In the genomic region with DNA sequence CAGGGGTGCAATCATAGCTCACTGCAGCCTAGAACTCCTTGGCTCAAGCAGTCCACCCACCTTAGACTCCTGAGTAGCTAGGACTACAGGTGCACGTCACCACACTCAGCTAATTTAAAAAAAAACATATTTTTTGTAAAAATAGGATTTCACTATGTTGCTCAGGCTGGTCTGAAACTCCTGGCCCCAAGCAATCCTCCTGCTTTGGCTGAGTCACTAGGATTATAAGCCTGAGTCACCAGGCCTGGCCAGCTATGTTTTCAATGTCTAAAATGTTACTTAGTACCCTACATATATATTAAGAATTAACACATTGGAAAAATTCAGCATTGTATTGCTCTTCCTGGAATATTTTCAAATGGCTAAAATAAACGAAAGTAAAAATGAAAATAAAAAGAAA, we compare ENCODE assay signal across 25 cellular contexts. TPM values are rescaled to one million over a fixed set of nuclear protein-coding genes. Genes with fewer than 3 reads are reported as not detected.
DNase-seq lines count a peak whose midpoint lies in the region; TF ChIP-seq lines count a peak whose summit lies in the region.
"Had no signal": no experiment of that assay in that cellular context is flagged by ENCODE, and none has a peak within 500 bp of the region (broad histone marks: within the 10 kb centered on the region; RNA-seq: fewer than 3 reads in every experiment).

No MANE protein-coding gene starts in this region.

- no peaks in the 10 kb centered on the region for H3K9me3 ChIP-seq in PC-9 (ENCODE audit: insufficient read depth, low read depth)
- H3K9me3 ChIP-seq: neutrophil had no signal

- CTCF ChIA-PET in PC-9 (lab: Charles Lee): no interaction called here

- DNase-seq in GM04504 (ENCODE audit: low read depth) (peak; percentile 6), OCI-M1 (lab: John Stamatoyannopoulos, UW) (peak; percentile 31), epithelial cell of esophagus (ENCODE audit: low read depth) (peak; percentile 58), renal cortical epithelial cell (ENCODE audit: low read depth) (peak; percentile 26), PC-9 (no peak), NCI-H2107 treated with DMSO at 0.1 percent for 48 hours (lab: John Stamatoyannopoulos, UW; ENCODE audit: unreplicated experiment) (no peak), NCI-H1092 (lab: John Stamatoyannopoulos, UW) (no peak)
- DNase-seq: activated B cell treated with CpG ODN at 0.5 μM for 24 hours; activated gamma-delta T cell; anterior cingulate cortex; DMS79; hypothalamus; KG1; left colon; NCI-H1436 treated with DMSO at 0.1 percent for 48 hours; NCI-H345; stimulated activated CD4-positive, alpha-beta T cell treated with anti-CD3 and anti-CD28 coated beads, Interleukin-2, amount 100 ng/mL, for 24 hours had no signal

- no peaks in the 10 kb centered on the region for H3K9me2 ChIP-seq in PC-9 (ENCODE audit: insufficient read depth)

- no peaks in the 10 kb centered on the region for H3K27me3 ChIP-seq in PC-9 (ENCODE audit: insufficient read depth, low read depth)
- H3K27me3 ChIP-seq: neutrophil had no signal

- H3K4me3 ChIP-seq in epithelial cell of esophagus (ENCODE audit: low read length): no peak overlapping the region
- no peak overlapping the region for H3K4me3 ChIP-seq in PC-9
- H3K4me3 ChIP-seq: coronary artery had no signal

- H3K79me2 ChIP-seq in PC-9 (ENCODE audit: low read depth): no peaks in the 10 kb centered on the region

- no peak for TF ChIP-seq CTCF in epithelial cell of esophagus (IDR thresholded peaks at IDR 0.05; ENCODE audit: insufficient read depth, low read depth, low read length, missing control alignments)
- TF ChIP-seq CTCF in PC-9 (conservative IDR thresholded peaks at IDR 0.05): no peak

- H3F3A ChIP-seq in PC-9 (ENCODE audit: insufficient read depth, low read depth): no peaks in the 10 kb centered on the region

- intact Hi-C loops in PC-9 (cut with micrococcal nuclease; ENCODE audit: unreplicated experiment): no loop called here

- BruUV-seq in PC-9 (replicated peaks; lab: Mats Ljungman, UMichigan): no TSS peak

- POLR2A ChIA-PET in PC-9 (lab: Charles Lee; ENCODE audit: unreplicated experiment): no interaction called here

- no peaks in the 10 kb centered on the region for H4K20me1 ChIP-seq in PC-9 (ENCODE audit: insufficient read depth)

- H3K36me3 ChIP-seq in PC-9 (ENCODE audit: low read depth): no peaks in the 10 kb centered on the region
- H3K36me3 ChIP-seq: neutrophil had no signal

- H3K4me2 ChIP-seq in PC-9: no peak overlapping the region

- H3K4me1 ChIP-seq in PC-9 (replicated peaks; ENCODE audit: insufficient read depth): no peaks in the 10 kb centered on the region

- no peak overlapping the region for H2AFZ ChIP-seq in PC-9

- no peak overlapping the region for H3K27ac ChIP-seq in PC-9
- H3K27ac ChIP-seq: C4-2B, coronary artery, epithelial cell of prostate, neutrophil had no signal

RNA-seq across cellular contexts. Expression of a gene that starts 37.5 kb away (rescaled TPM):
- total RNA-seq in renal cortical epithelial cell (14.1 and 36.1 TPM in 2 replicates), PC-9 (2021) (25.9 and 29.1 TPM in 2 replicates)

RNA-seq across cellular contexts. Expression of a gene that starts 46.7 kb away (rescaled TPM):
- total RNA-seq in renal cortical epithelial cell (not detected in 2 replicates), PC-9 (2021) (0.57 and 1.5 TPM in 2 replicates)
- total RNA-seq: activated B cell treated with CpG ODN at 0.5 μM for 24 hours; left colon; mononuclear cell; sciatic nerve; T-helper 2 cell treated with Interferon-gamma antibody and Interleukin-4, amounts not matched to agents 100 ng/mL and 5 ng/mL, for 36 hours; temporal lobe had no signal

Comparison
In these comparisons a context has a peak if more than half of its experiments do, and no peak if none do; other contexts are left out.
1. DNase-seq: peak in GM04504 (single experiment), OCI-M1 (single experiment), epithelial cell of esophagus (single experiment) and renal cortical epithelial cell (single experiment); none in PC-9 (0 of 2), NCI-H2107 treated with DMSO at 0.1 percent for 48 hours (single experiment) and NCI-H1092 (single experiment).